ENCODE assay signal across 1 cellular context in genomic region chr9:71937898-71938297, GRCh38.
TF ChIP-seq lines count a peak whose summit lies in the region.

No MANE protein-coding gene starts in this region.

TF ChIP-seq in A549, 52 proteins besides CTCF, POLR2A, EP300 and RAD21 (continued from another document):
- TF ChIP-seq USF2 (IDR thresholded peaks at IDR 0.05) = no peak
- no peak for TF ChIP-seq PBX3 (IDR thresholded peaks at IDR 0.05)
- no peak for TF ChIP-seq HOXA7 (CRISPR knock-in tag; IDR thresholded peaks at IDR 0.05)
- no peak for TF ChIP-seq CEBPB (IDR thresholded peaks at IDR 0.05)
- no peak for TF ChIP-seq NFE2L2 (conservative IDR thresholded peaks at IDR 0.05; ENCODE audit: low read length)
- TF ChIP-seq ESRRA (IDR thresholded peaks at IDR 0.05; ENCODE audit: borderline replicate concordance, low read length) = no peak
- no peak for TF ChIP-seq CBX8 (IDR thresholded peaks at IDR 0.05)
- TF ChIP-seq SREBF2 (IDR thresholded peaks at IDR 0.05) = no peak
TF ChIP-seq in A549: peak in this region for 0.
